ENCODE assay signal across 16 cellular contexts in the genomic region with DNA sequence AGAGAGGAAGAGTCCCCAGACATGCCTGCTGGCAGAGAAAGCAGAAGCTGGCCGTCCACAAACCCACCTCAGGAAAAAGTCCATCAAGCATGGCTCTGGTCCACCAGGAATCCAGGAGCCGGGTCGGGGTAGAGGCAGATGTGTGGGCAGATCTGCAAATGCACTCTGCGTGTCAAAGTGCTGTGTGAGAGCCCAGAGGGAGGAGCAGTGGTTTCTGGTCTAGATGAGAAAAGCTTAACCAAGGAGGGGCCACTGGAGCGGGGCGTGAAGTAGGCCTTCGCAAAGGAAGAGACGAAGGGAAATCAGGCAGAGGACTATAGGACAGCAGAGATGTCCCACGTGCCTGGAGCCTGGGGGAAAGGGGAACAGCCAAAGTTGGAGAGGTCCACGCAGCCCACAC. TPM values are rescaled to one million over a fixed set of nuclear protein-coding genes. Genes with fewer than 3 reads are reported as not detected.
DNase-seq lines count a peak whose midpoint lies in the region; ATAC-seq and TF ChIP-seq lines count a peak whose summit lies in the region.
"Had no signal": no experiment of that assay in that cellular context is flagged by ENCODE, and none has a peak within 500 bp of the region (broad histone marks: within the 10 kb centered on the region; RNA-seq: fewer than 3 reads in every experiment).

No MANE protein-coding gene starts in this region.

- no peak overlapping the region for H3K9ac ChIP-seq in BLaER1 treated with 17β-estradiol and CSF1 and Interleukin-3, amounts not matched to agents 10 nM and 100 nM

- H3K36me3 ChIP-seq in BLaER1 treated with 17β-estradiol and CSF1 and Interleukin-3, amounts not matched to agents 10 nM and 100 nM = no peaks in the 10 kb centered on the region; a peak in 1 of 22 replicates
- no peaks in the 10 kb centered on the region for H3K36me3 ChIP-seq in prostate gland
- H3K36me3 ChIP-seq: SJSA1 had no signal

- H3K27ac Mint-ChIP-seq in glutamatergic neuron (ENCODE audit: unreplicated experiment) (peak overlapping the region; percentile 77), type B pancreatic cell (peak overlapping the region; percentile 38)

- peak overlapping the region in 8 of 11 experiments; percentile 8 to 37 (median 18); a peak in 7 of 22 replicates for H3K4me2 ChIP-seq in BLaER1 treated with 17β-estradiol and CSF1 and Interleukin-3, amounts not matched to agents 10 nM and 100 nM
- H3K4me2 ChIP-seq: PC-9 had no signal

- intact Hi-C loops in prostate gland (cut with DNase I) = no loop called here

- WGBS in prostate gland = 79% methylated on average over 10 of the region's 10 CpGs

- peaks cover 2% of the 10 kb centered on the region for H3K27me3 Mint-ChIP-seq in glutamatergic neuron (ENCODE audit: unreplicated experiment)
- no peaks in the 10 kb centered on the region for H3K27me3 Mint-ChIP-seq in type B pancreatic cell

- peaks cover 0 to 76% (median 23%) of the 10 kb centered on the region in 11 experiments; a peak in 13 of 22 replicates for H4K20me1 ChIP-seq in BLaER1 treated with 17β-estradiol and CSF1 and Interleukin-3, amounts not matched to agents 10 nM and 100 nM

- H3K4me3 ChIP-seq in BLaER1 treated with 17β-estradiol and CSF1 and Interleukin-3, amounts not matched to agents 10 nM and 100 nM = no peak overlapping the region
- no peak overlapping the region for H3K4me3 ChIP-seq in prostate gland
- H3K4me3 ChIP-seq: GM12878, PC-9, SJSA1 had no signal

- peak; percentile 38 for DNase-seq in NCI-H69 (lab: John Stamatoyannopoulos, UW)
- DNase-seq in glutamatergic neuron = no peak
- no peak for DNase-seq in type B pancreatic cell (ENCODE audit: extremely low spot score, unreplicated experiment)
- DNase-seq in prostate gland (ENCODE audit: low spot score) = no peak
- DNase-seq in activated CD4-positive, alpha-beta T cell treated with anti-CD3 and anti-CD28 coated beads for 48 hours = no peak
- DNase-seq: CD8-positive, alpha-beta memory T cell; DMS79; GOT3; MM.1S; NCI-H1092 treated with DMSO at 0.1 percent for 48 hours; NCI-H446; PC-9 had no signal

- no peaks in the 10 kb centered on the region for H3K36me3 Mint-ChIP-seq in glutamatergic neuron (ENCODE audit: unreplicated experiment)
- H3K36me3 Mint-ChIP-seq in type B pancreatic cell = no peaks in the 10 kb centered on the region

- 0 out of 22 replicates have a peak, but pooled peaks cover 0 to 7% (median 0%) of the 10 kb centered on the region in 11 experiments for H3K9me3 ChIP-seq in BLaER1 treated with 17β-estradiol and CSF1 and Interleukin-3, amounts not matched to agents 10 nM and 100 nM (replicated peaks in 1 of 11)
- no peaks in the 10 kb centered on the region for H3K9me3 ChIP-seq in prostate gland
- H3K9me3 ChIP-seq: SJSA1 had no signal

- no peaks in the 10 kb centered on the region for H3K27me3 ChIP-seq in BLaER1 treated with 17β-estradiol and CSF1 and Interleukin-3, amounts not matched to agents 10 nM and 100 nM
- H3K27me3 ChIP-seq in prostate gland (replicated peaks; ENCODE audit: insufficient read depth) = no peaks in the 10 kb centered on the region
- H3K27me3 ChIP-seq: SJSA1 had no signal

- H3K4me1 Mint-ChIP-seq in glutamatergic neuron (ENCODE audit: low read depth, unreplicated experiment) (peaks cover 30% of the 10 kb centered on the region), type B pancreatic cell (ENCODE audit: unreplicated experiment) (peaks cover 9% of the 10 kb centered on the region)

- ATAC-seq in GM19452 (IDR thresholded peaks at IDR 0.05; ENCODE audit: unreplicated experiment) = no peak
- ATAC-seq: GM12878 had no signal

- H3K4me1 ChIP-seq in BLaER1 treated with 17β-estradiol and CSF1 and Interleukin-3, amounts not matched to agents 10 nM and 100 nM = peaks cover 5 to 25% (median 14%) of the 10 kb centered on the region in 10 experiments; a peak in 16 of 20 replicates
- H3K4me1 ChIP-seq in prostate gland (replicated peaks) = no peaks in the 10 kb centered on the region
- H3K4me1 ChIP-seq: SJSA1 had no signal

- no peak overlapping the region for H3K27ac ChIP-seq in BLaER1 treated with 17β-estradiol and CSF1 and Interleukin-3, amounts not matched to agents 10 nM and 100 nM
- no peak overlapping the region for H3K27ac ChIP-seq in prostate gland
- H3K27ac ChIP-seq: PC-9, SJSA1 had no signal

- peaks cover 2% of the 10 kb centered on the region for H3K9me3 Mint-ChIP-seq in glutamatergic neuron (ENCODE audit: unreplicated experiment)
- H3K9me3 Mint-ChIP-seq in type B pancreatic cell = no peaks in the 10 kb centered on the region
- H3K9me3 Mint-ChIP-seq: CD8-positive, alpha-beta memory T cell had no signal

- TF ChIP-seq CTCF in glutamatergic neuron (IDR thresholded peaks at IDR 0.05; ENCODE audit: partially characterized antibody, unreplicated experiment) (no peak), type B pancreatic cell (conservative IDR thresholded peaks at IDR 0.05) (no peak), prostate gland (IDR thresholded peaks at IDR 0.05) (no peak)

- TF ChIP-seq POLR2A in prostate gland (IDR thresholded peaks at IDR 0.05) = no peak

- peak overlapping the region; percentile 56 for H3K4me3 Mint-ChIP-seq in glutamatergic neuron (ENCODE audit: unreplicated experiment)
- H3K4me3 Mint-ChIP-seq in type B pancreatic cell = no peak overlapping the region
- H3K4me3 Mint-ChIP-seq: CD8-positive, alpha-beta memory T cell had no signal

RNA-seq across cellular contexts. Expression of a gene that starts 40.1 kb away (rescaled TPM):
- total RNA-seq in glutamatergic neuron (ENCODE audit: unreplicated experiment) = 23.9 TPM
- total RNA-seq in type B pancreatic cell (ENCODE audit: low replicate concordance) = 5.8 and 8.6 TPM in 2 replicates
- total RNA-seq in prostate gland = 10 to 100 TPM; 11.7 to 11.9 TPM
